9 cellular contexts compared by ENCODE assay signal in genomic region chr3:57048052-57048671, GRCh38. TPM values are rescaled to one million over a fixed set of nuclear protein-coding genes. Genes with fewer than 3 reads are reported as not detected.
DNase-seq lines count a peak whose midpoint lies in the region; ATAC-seq lines count a peak whose summit lies in the region.
"Had no signal": no experiment of that assay in that cellular context is flagged by ENCODE, and none has a peak within 500 bp of the region (broad histone marks: within the 10 kb centered on the region; RNA-seq: fewer than 3 reads in every experiment).

No MANE protein-coding gene starts in this region.

- ATAC-seq in HG03095 (IDR thresholded peaks at IDR 0.05; ENCODE audit: unreplicated experiment) (no peak), HG02678 (IDR thresholded peaks at IDR 0.05; ENCODE audit: unreplicated experiment) (no peak)

- no CpG with 5 or more reads among the region's 8 CpGs for WGBS in trophoblast cell (ENCODE audit: extremely low coverage, insufficient coverage, insufficient read length)

- no peaks in the 10 kb centered on the region for H3K79me2 ChIP-seq in trophoblast cell (ENCODE audit: control insufficient read depth, insufficient read depth, low read length, poor library complexity)

- H3K9ac ChIP-seq in trophoblast cell (ENCODE audit: low read length): no peak overlapping the region

- H2BK120ac ChIP-seq in trophoblast cell (ENCODE audit: insufficient read depth, low read length, poor library complexity): no peak overlapping the region

- no peak overlapping the region for H2AK5ac ChIP-seq in trophoblast cell (ENCODE audit: low read length)

- no peaks in the 10 kb centered on the region for H3K36me3 ChIP-seq in trophoblast cell (ENCODE audit: control insufficient read depth in 1 of 2, insufficient read depth in 2 of 2, low read length in 2 of 2)

- H3K27ac ChIP-seq in trophoblast cell (ENCODE audit: low read depth, low read length): no peak overlapping the region

- H3K4me3 ChIP-seq in trophoblast cell (ENCODE audit: low read depth, low read length): no peak overlapping the region

- H3K4me1 ChIP-seq in trophoblast cell (ENCODE audit: control insufficient read depth in 1 of 2, insufficient read depth in 2 of 2, low read length in 2 of 2): peaks cover 3 to 9% of the 10 kb centered on the region in 2 experiments

- H4K12ac ChIP-seq in trophoblast cell (ENCODE audit: low read depth, low read length): no peak overlapping the region

- H3K18ac ChIP-seq in trophoblast cell (ENCODE audit: low read length): no peak overlapping the region

- H3K14ac ChIP-seq in trophoblast cell (ENCODE audit: low read length): no peak overlapping the region

- no peaks in the 10 kb centered on the region for H3K79me1 ChIP-seq in trophoblast cell (ENCODE audit: low read length)

- H4K8ac ChIP-seq in trophoblast cell (ENCODE audit: low read depth, low read length): no peak overlapping the region

- no peak overlapping the region for H3K23ac ChIP-seq in trophoblast cell (ENCODE audit: low read length)

- DNase-seq in Caki2 (ENCODE audit: low read depth) (peak; percentile 66), NCI-H446 treated with DMSO at 0.1 percent for 48 hours (lab: John Stamatoyannopoulos, UW) (peak; percentile 7), fibroblast of peridontal ligament (ENCODE audit: extremely low read depth) (peak; percentile 49), trophoblast cell (peak; percentile 27 to 45), NCI-H2081 (lab: John Stamatoyannopoulos, UW) (no peak), germinal center (ENCODE audit: low spot score) (no peak)
- DNase-seq: stimulated activated CD4-positive, alpha-beta T cell treated with anti-CD3 and anti-CD28 coated beads, Interleukin-4, amount 100 ng/mL, for 4 hours had no signal

- H2BK5ac ChIP-seq in trophoblast cell (ENCODE audit: low read depth, low read length, poor library complexity): no peak overlapping the region

- no peak overlapping the region for H2AFZ ChIP-seq in trophoblast cell (ENCODE audit: insufficient read depth, low read length, poor library complexity)

- H3K4me2 ChIP-seq in trophoblast cell (ENCODE audit: low read length): no peak overlapping the region

- peaks cover 2% of the 10 kb centered on the region for H3K9me3 ChIP-seq in trophoblast cell (ENCODE audit: insufficient read depth, low read depth, low read length)

- no peak overlapping the region for H4K91ac ChIP-seq in trophoblast cell (ENCODE audit: low read depth, low read length)

- H3K4ac ChIP-seq in trophoblast cell (ENCODE audit: low read depth, low read length): no peak overlapping the region

- H2BK12ac ChIP-seq in trophoblast cell (ENCODE audit: low read length): no peak overlapping the region

- in situ Hi-C loops in Caki2 (cut with HindIII; ENCODE audit: low pct_unique_long_range_greater_than_20kb, low sequenced_read_pairs): no loop called here

- H3K27me3 ChIP-seq in trophoblast cell (ENCODE audit: insufficient read depth, low read length): no peaks in the 10 kb centered on the region

RNA-seq across cellular contexts. Expression of gene SPATA12, which starts 12.3 kb away (rescaled TPM):
- 0.43 and 1.0 TPM in 2 replicates for total RNA-seq in Caki2 (2014; rRNA removed; shearing (Covaris generic); ENCODE audit: low replicate concordance)
- 0.05 and 0.07 TPM in 2 replicates for polyA plus RNA-seq in trophoblast cell (2013)

Comparison
In these comparisons a context has a peak if more than half of its experiments do, and no peak if none do; other contexts are left out.
1. DNase-seq: peak in Caki2 (single experiment), NCI-H446 treated with DMSO at 0.1 percent for 48 hours (single experiment), fibroblast of peridontal ligament (single experiment) and trophoblast cell (2 of 2); none in NCI-H2081 (0 of 2) and germinal center (single experiment).